In the genomic region with DNA sequence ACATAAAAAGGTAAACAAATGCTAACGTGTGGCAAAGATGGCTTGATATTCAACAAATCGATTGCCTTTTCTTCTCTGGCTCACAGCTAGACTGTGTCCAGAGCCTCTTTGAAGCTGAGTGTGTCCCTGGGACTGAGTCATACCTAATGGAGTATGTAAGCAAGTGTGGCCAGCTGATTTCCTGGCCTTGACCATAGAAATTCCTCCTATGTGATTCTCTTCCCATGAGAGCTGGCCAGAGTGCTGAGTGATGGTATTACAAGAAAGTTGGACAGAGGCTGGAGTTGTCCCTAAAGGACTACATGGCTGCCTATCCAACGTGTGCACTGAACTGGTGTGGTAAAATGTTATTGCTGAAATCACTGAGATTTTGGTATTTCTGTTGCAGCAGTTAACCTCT, we compare ENCODE assay signal across 15 cellular contexts.
DNase-seq lines count a peak whose midpoint lies in the region; TF ChIP-seq lines count a peak whose summit lies in the region.
"Had no signal": no experiment of that assay in that cellular context is flagged by ENCODE, and none has a peak within 500 bp of the region (broad histone marks: within the 10 kb centered on the region; RNA-seq: fewer than 3 reads in every experiment).

No MANE protein-coding gene starts in this region.

- no peak overlapping the region for H4K91ac ChIP-seq in H9 (ENCODE audit: insufficient read length, low read depth, low read length)

- no peaks in the 10 kb centered on the region for H3K79me2 ChIP-seq in H9 (ENCODE audit: insufficient read depth, low read length)

- DNase-seq in HK-2 (ENCODE audit: unreplicated experiment): peak; percentile 12
- peak; percentile 9 for DNase-seq in SW480 (ENCODE audit: low spot score)
- peak; percentile 0 for DNase-seq in fibroblast of peridontal ligament (ENCODE audit: extremely low read depth)
- DNase-seq in myocyte (ENCODE audit: low read depth): peak; percentile 28
- DNase-seq in NCI-H774 (lab: John Stamatoyannopoulos, UW): no peak
- DNase-seq in stimulated activated naive CD4-positive, alpha-beta T cell (lab: John Stamatoyannopoulos, UW): no peak
- DNase-seq in hypothalamus (lab: John Stamatoyannopoulos, UW): no peak
- DNase-seq in H9: no peak
- DNase-seq: activated naive CD8-positive, alpha-beta T cell treated with anti-CD3 and anti-CD28 coated beads, Interleukin-2, amount 10 ng/mL, durations not matched to agents 7 days and 5 days; DMS153; NCI-H1092 treated with DMSO at 0.1 percent for 48 hours; NCI-H2171 treated with DMSO at 0.1 percent for 48 hours; psoas muscle; stimulated activated CD4-positive, alpha-beta T cell treated with anti-CD3 and anti-CD28 coated beads, Interleukin-2, amount 100 ng/mL, for 24 hours had no signal

- no CpG with 5 or more reads among the region's 3 CpGs for WGBS in H9 (ENCODE audit: extremely low coverage, insufficient read length, low lambda C conversion rate)

- no peaks in the 10 kb centered on the region for H3K23me2 ChIP-seq in H9 (ENCODE audit: insufficient read length, low read depth, low read length, poor library complexity, severe bottlenecking)

- H3K27ac Mint-ChIP-seq in H9: no peak overlapping the region
- H3K27ac Mint-ChIP-seq: activated naive CD8-positive, alpha-beta T cell treated with anti-CD3 and anti-CD28 coated beads, Interleukin-2, amount 10 ng/mL, durations not matched to agents 7 days and 5 days; B cell had no signal

- H3T11ph ChIP-seq in H9 (ENCODE audit: low read length): no peak overlapping the region

- no peaks in the 10 kb centered on the region for H3K27me3 ChIP-seq in H9 (ENCODE audit: insufficient read depth, low read length)

- H4K5ac ChIP-seq in H9 (ENCODE audit: insufficient read length, low read depth, low read length): no peak overlapping the region

- H4K20me1 ChIP-seq in H9 (ENCODE audit: control insufficient read depth, insufficient read depth, insufficient read length): no peaks in the 10 kb centered on the region

- no peak overlapping the region for H3K23ac ChIP-seq in H9 (ENCODE audit: insufficient read length, low read depth, low read length)

- H3K27ac ChIP-seq in H9 (ENCODE audit: insufficient read length, low read depth, low read length): no peak overlapping the region
- H3K27ac ChIP-seq: psoas muscle had no signal

- no peaks in the 10 kb centered on the region for H3K79me1 ChIP-seq in H9 (ENCODE audit: insufficient read depth, low read depth, low read length, poor library complexity, severe bottlenecking)

- H2AK5ac ChIP-seq in H9 (ENCODE audit: insufficient read length, low read length): no peak overlapping the region

- no peak overlapping the region for H2AFZ ChIP-seq in H9 (ENCODE audit: low read length)

- H4K8ac ChIP-seq in H9 (replicated peaks; ENCODE audit: insufficient read length, low read depth, low read length): no peak overlapping the region

- H3K18ac ChIP-seq in H9 (ENCODE audit: insufficient read length, low read depth, low read length): no peak overlapping the region

- no peak overlapping the region for H3K9ac ChIP-seq in H9 (ENCODE audit: extremely low read depth, insufficient read length, low read length)

- H2BK20ac ChIP-seq in H9 (ENCODE audit: low read depth, low read length, poor library complexity, severe bottlenecking): no peak overlapping the region

- H3K27me3 Mint-ChIP-seq in H9 (ENCODE audit: low read depth): no peaks in the 10 kb centered on the region
- H3K27me3 Mint-ChIP-seq: B cell had no signal

- peaks cover 13 to 19% (median 18%) of the 10 kb centered on the region in 3 experiments; a peak in 6 of 7 replicates for H3K36me3 Mint-ChIP-seq in H9 (ENCODE audit: insufficient read depth in 1 of 3, low read depth in 3 of 3)
- H3K36me3 Mint-ChIP-seq: activated naive CD8-positive, alpha-beta T cell treated with anti-CD3 and anti-CD28 coated beads, Interleukin-2, amount 10 ng/mL, durations not matched to agents 7 days and 5 days had no signal

- H2BK120ac ChIP-seq in H9 (ENCODE audit: low read depth, low read length, poor library complexity, severe bottlenecking): no peak overlapping the region

- H3K56ac ChIP-seq in H9 (ENCODE audit: insufficient read length, low read depth, low read length): no peak overlapping the region

- no peak overlapping the region for H3K4me3 Mint-ChIP-seq in H9
- H3K4me3 Mint-ChIP-seq: activated naive CD8-positive, alpha-beta T cell treated with anti-CD3 and anti-CD28 coated beads, Interleukin-2, amount 10 ng/mL, durations not matched to agents 7 days and 5 days; B cell had no signal

- no peak overlapping the region for H3K14ac ChIP-seq in H9 (ENCODE audit: insufficient read depth, low read length)

- no peak overlapping the region for H2BK15ac ChIP-seq in H9 (ENCODE audit: low read depth, low read length)

- H2BK5ac ChIP-seq in H9 (ENCODE audit: insufficient read length, low read length): no peak overlapping the region

- no peak overlapping the region for H3K4me2 ChIP-seq in H9 (ENCODE audit: insufficient read depth, insufficient read length, low read length)

- no peak overlapping the region for H2BK12ac ChIP-seq in H9 (ENCODE audit: insufficient read length, low read depth, low read length)

- H3K4me1 Mint-ChIP-seq in H9: peaks cover 0 to 7% of the 10 kb centered on the region in 2 experiments; a peak in 1 of 4 replicates
- H3K4me1 Mint-ChIP-seq: activated naive CD8-positive, alpha-beta T cell treated with anti-CD3 and anti-CD28 coated beads, Interleukin-2, amount 10 ng/mL, durations not matched to agents 7 days and 5 days; B cell had no signal

- TF ChIP-seq CTCF in H9 (conservative IDR thresholded peaks at IDR 0.05): no peak

- H3K4me1 ChIP-seq in H9 (ENCODE audit: insufficient read depth, low read length): no peaks in the 10 kb centered on the region
- H3K4me1 ChIP-seq: psoas muscle had no signal

- peaks cover 7% of the 10 kb centered on the region for H3K9me3 ChIP-seq in H9 (ENCODE audit: control insufficient read depth, low read depth, low read length)
- H3K9me3 ChIP-seq: psoas muscle had no signal

- H3K4ac ChIP-seq in H9 (ENCODE audit: low read depth, low read length): no peak overlapping the region

- peaks cover 18 to 19% of the 10 kb centered on the region in 2 experiments for H3K9me3 Mint-ChIP-seq in H9
- H3K9me3 Mint-ChIP-seq: activated naive CD8-positive, alpha-beta T cell treated with anti-CD3 and anti-CD28 coated beads, Interleukin-2, amount 10 ng/mL, durations not matched to agents 7 days and 5 days had no signal

Comparison
In these comparisons a context has a peak if more than half of its experiments do, and no peak if none do; other contexts are left out.
1. DNase-seq: peak in HK-2 (single experiment), SW480 (single experiment), fibroblast of peridontal ligament (single experiment) and myocyte (single experiment); none in NCI-H774 (single experiment), stimulated activated naive CD4-positive, alpha-beta T cell (0 of 6), hypothalamus (0 of 51) and H9 (single experiment).